In the genomic region with DNA sequence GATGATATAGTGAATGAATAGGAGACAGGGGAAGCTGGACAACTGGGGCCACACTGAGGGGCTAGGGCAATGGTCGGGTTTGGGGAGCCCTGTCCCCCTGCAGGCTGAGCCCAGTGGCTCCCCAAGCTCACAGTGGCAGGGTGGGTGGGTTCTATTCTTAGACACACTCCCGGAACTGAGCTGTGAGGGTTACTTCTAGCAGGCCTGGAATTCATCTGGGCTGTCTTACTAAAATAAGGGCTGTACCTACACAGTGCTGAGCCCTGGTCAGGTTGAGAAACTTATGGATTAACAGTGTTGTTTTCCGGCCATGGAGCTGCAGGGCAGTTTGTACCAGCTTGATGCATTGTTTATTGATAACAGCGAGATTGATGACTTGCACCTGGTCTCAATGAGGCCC, we compare ENCODE assay signal across 17 cellular contexts. TPM values are rescaled to one million over a fixed set of nuclear protein-coding genes. Genes with fewer than 3 reads are reported as not detected.
DNase-seq lines count a peak whose midpoint lies in the region; ATAC-seq and TF ChIP-seq lines count a peak whose summit lies in the region.
"Had no signal": no experiment of that assay in that cellular context is flagged by ENCODE, and none has a peak within 500 bp of the region (broad histone marks: within the 10 kb centered on the region; RNA-seq: fewer than 3 reads in every experiment).

No MANE protein-coding gene starts in this region.

- H3K4me3 Mint-ChIP-seq in T-helper 17 cell, result no peak overlapping the region
- no peak overlapping the region for H3K4me3 Mint-ChIP-seq in chondrocyte (ENCODE audit: unreplicated experiment)
- H3K4me3 Mint-ChIP-seq: B cell; CD4-positive, alpha-beta memory T cell had no signal

- peaks cover 4% of the 10 kb centered on the region for H3K4me1 Mint-ChIP-seq in T-helper 17 cell
- H3K4me1 Mint-ChIP-seq in chondrocyte (ENCODE audit: low read depth), result no peaks in the 10 kb centered on the region
- H3K4me1 Mint-ChIP-seq: CD4-positive, alpha-beta memory T cell had no signal

- H3K27me3 ChIP-seq in left ventricle myocardium inferior (ENCODE audit: low read depth) (no peaks in the 10 kb centered on the region), right cardiac atrium (ENCODE audit: control insufficient read depth, insufficient read depth) (no peaks in the 10 kb centered on the region)

- H3K9me3 Mint-ChIP-seq in chondrocyte (ENCODE audit: low read depth), result no peaks in the 10 kb centered on the region

- H3K27me3 Mint-ChIP-seq in T-helper 17 cell (no peaks in the 10 kb centered on the region), chondrocyte (ENCODE audit: low read depth) (no peaks in the 10 kb centered on the region)
- H3K27me3 Mint-ChIP-seq: B cell; CD4-positive, alpha-beta memory T cell had no signal

- TF ChIP-seq CTCF in left ventricle myocardium inferior (IDR thresholded peaks at IDR 0.05; ENCODE audit: borderline replicate concordance) (no peak), chondrocyte (IDR thresholded peaks at IDR 0.05) (no peak)

- ATAC-seq in Right ventricle myocardium superior (ENCODE audit: poor library complexity) (peak; percentile 24), left ventricle myocardium superior (peak; percentile 39), right cardiac atrium (no peak), T-helper 17 cell (no peak)

- 73% methylated on average over 4 of the region's 4 CpGs for WGBS in right cardiac atrium

- no peaks in the 10 kb centered on the region for H3K9me3 ChIP-seq in left ventricle myocardium inferior (replicated peaks)
- no peaks in the 10 kb centered on the region for H3K9me3 ChIP-seq in right cardiac atrium (ENCODE audit: control insufficient read depth, low read length)
- no peaks in the 10 kb centered on the region for H3K9me3 ChIP-seq in T-helper 17 cell (ENCODE audit: control insufficient read depth, low read length, poor library complexity, severe bottlenecking)
- H3K9me3 ChIP-seq: Caco-2 had no signal

- no peaks in the 10 kb centered on the region for H3K36me3 Mint-ChIP-seq in T-helper 17 cell (ENCODE audit: low read depth)
- no peaks in the 10 kb centered on the region for H3K36me3 Mint-ChIP-seq in chondrocyte (ENCODE audit: low read depth)
- H3K36me3 Mint-ChIP-seq: CD4-positive, alpha-beta memory T cell had no signal

- H3K4me1 ChIP-seq in left ventricle myocardium inferior (peaks cover 35% of the 10 kb centered on the region), right cardiac atrium (ENCODE audit: control insufficient read depth, insufficient read depth, low read length) (no peaks in the 10 kb centered on the region)
- H3K4me1 ChIP-seq: Caco-2 had no signal

- H3K36me3 ChIP-seq in left ventricle myocardium inferior, result no peaks in the 10 kb centered on the region

- intact Hi-C loops in Right ventricle myocardium superior (cut with DNase I) (no loop called here), left ventricle myocardium inferior (cut with micrococcal nuclease) (no loop called here), left ventricle myocardium superior (cut with micrococcal nuclease) (no loop called here), right cardiac atrium (cut with DNase I) (no loop called here)

- H3K27ac ChIP-seq in left ventricle myocardium inferior (replicated peaks) (no peak overlapping the region), right cardiac atrium (ENCODE audit: low read length) (no peak overlapping the region)
- H3K27ac ChIP-seq: 22Rv1, GM23248 had no signal

- DNase-seq in Right ventricle myocardium superior, result no peak
- no peak for DNase-seq in left ventricle myocardium inferior
- DNase-seq in left ventricle myocardium superior, result no peak
- DNase-seq in right cardiac atrium, result no peak
- DNase-seq in T-helper 17 cell, result no peak
- peak; percentile 41 for DNase-seq in chondrocyte (ENCODE audit: low spot score)
- DNase-seq in COLO829 (ENCODE audit: low spot score), result no peak
- DNase-seq in NCI-H146 (lab: John Stamatoyannopoulos, UW), result no peak
- DNase-seq: Caco-2; CD4-positive, alpha-beta memory T cell; DMS153; DND-41; H7; HCEC 1CT had no signal

- peak overlapping the region; percentile 39 for H3K27ac Mint-ChIP-seq in T-helper 17 cell
- no peak overlapping the region for H3K27ac Mint-ChIP-seq in chondrocyte (ENCODE audit: unreplicated experiment)
- H3K27ac Mint-ChIP-seq: CD4-positive, alpha-beta memory T cell had no signal

- H3K4me3 ChIP-seq in left ventricle myocardium inferior, result no peak overlapping the region
- H3K4me3 ChIP-seq in right cardiac atrium (ENCODE audit: low read length), result no peak overlapping the region
- H3K4me3 ChIP-seq: GM23248 had no signal

RNA-seq across cellular contexts. Expression of a gene that starts 58.8 kb away (rescaled TPM):
- 34.8 TPM for total RNA-seq in Right ventricle myocardium superior
- total RNA-seq in left ventricle myocardium inferior, result 34.4 TPM
- total RNA-seq in left ventricle myocardium superior, result 32.9 TPM
- total RNA-seq in right cardiac atrium, result 10 to 100 TPM; 25.8 to 32.0 (median 28.7) TPM
- polyA plus RNA-seq in right cardiac atrium, result 29.6 TPM
- total RNA-seq in T-helper 17 cell, result 10 to 100 TPM; 12.1 to 13.5 TPM
- total RNA-seq in chondrocyte, result 41.7 to 63.7 TPM (median 44.4 TPM) in 3 replicates

Comparison
In these comparisons a context has a peak if more than half of its experiments do, and no peak if none do; other contexts are left out.
1. ATAC-seq: peak in Right ventricle myocardium superior (single experiment) and left ventricle myocardium superior (single experiment); none in right cardiac atrium (0 of 2) and T-helper 17 cell (single experiment).